21 cellular contexts compared by ENCODE assay signal in genomic region chr7:12064716-12065115, GRCh38.
"Had no signal": no experiment of that assay in that cellular context is flagged by ENCODE, and none has a peak within 500 bp of the region (broad histone marks: within the 10 kb centered on the region; RNA-seq: fewer than 3 reads in every experiment).

No MANE protein-coding gene starts in this region.

- H3K4me1 ChIP-seq: breast epithelium, lower lobe of right lung, neural progenitor cell, right atrium auricular region, spleen, upper lobe of right lung had no signal

- H3K4me2 ChIP-seq: neural progenitor cell had no signal

- H3K27ac ChIP-seq: breast epithelium, dorsolateral prefrontal cortex, lower lobe of right lung, neural progenitor cell, right atrium auricular region, upper lobe of right lung had no signal

- H2AFZ ChIP-seq: neural progenitor cell had no signal

- H3K36me3 ChIP-seq: breast epithelium, lower lobe of right lung, neural progenitor cell, right atrium auricular region, spleen, upper lobe of right lung had no signal

- H3K9me3 ChIP-seq: breast epithelium, lower lobe of right lung, right atrium auricular region, spleen, upper lobe of right lung had no signal

- DNase-seq: activated B cell treated with CpG ODN at 0.5 μM for 24 hours; activated CD4-positive, alpha-beta T cell treated with anti-CD3 and anti-CD28 coated beads for 36 hours; activated CD4-positive, alpha-beta T cell treated with anti-CD3 and anti-CD28 coated beads, Interleukin-2, amount 50 U/mL, for 4 hours; activated CD8-positive, alpha-beta memory T cell treated with anti-CD3 and anti-CD28 coated beads for 24 hours; activated CD8-positive, alpha-beta memory T cell treated with anti-CD3 and anti-CD28 coated beads, Interleukin-2, amount 50 U/mL, for 4 hours; activated naive CD4-positive, alpha-beta T cell; activated naive CD8-positive, alpha-beta T cell treated with anti-CD3 and anti-CD28 coated beads for 36 hours; activated T-cell treated with anti-CD3 and anti-CD28 coated beads, Interleukin-2, amount 50 U/mL, for 24 hours; dorsolateral prefrontal cortex; immature natural killer cell; lower lobe of right lung; naive thymus-derived CD4-positive, alpha-beta T cell; posterior cingulate gyrus; spleen; stimulated activated CD4-positive, alpha-beta T cell treated with anti-CD3 and anti-CD28 coated beads, Interleukin-4, amount 100 ng/mL, for 24 hours; stimulated activated naive CD4-positive, alpha-beta T cell treated with Interleukin-2 at 50 U/mL for 16 hours; T-helper 17 cell; upper lobe of right lung had no signal

- H3K4me3 ChIP-seq: breast epithelium, dorsolateral prefrontal cortex, lower lobe of right lung, neural progenitor cell, right atrium auricular region, spleen, upper lobe of right lung had no signal

- H3K9ac ChIP-seq: neural progenitor cell had no signal

- H3K27me3 ChIP-seq: breast epithelium, dorsolateral prefrontal cortex, neural progenitor cell, right atrium auricular region, spleen, upper lobe of right lung had no signal
